Comparison of ENCODE assay signal across 8 cellular contexts in genomic region chr2:219073413-219074129, GRCh38. TPM values are rescaled to one million over a fixed set of nuclear protein-coding genes. Genes with fewer than 3 reads are reported as not detected.
DNase-seq lines count a peak whose midpoint lies in the region; ATAC-seq and TF ChIP-seq lines count a peak whose summit lies in the region.

No MANE protein-coding gene starts in this region.

- no peaks in the 10 kb centered on the region for H3K4me1 ChIP-seq in psoas muscle

- ATAC-seq in psoas muscle: peak in 1 of 4 donors; percentile 37
- ATAC-seq in GM19463 (IDR thresholded peaks at IDR 0.05; ENCODE audit: unreplicated experiment): no peak
- ATAC-seq in GM21515 (IDR thresholded peaks at IDR 0.05; ENCODE audit: unreplicated experiment): no peak

- intact Hi-C loops in psoas muscle (cut with DNase I): loop anchor here in 1 of 2 donors (5.0 kb wide), 1 partner anchor 44 kb away; no protein-coding TSS in a partner anchor

- 58 to 63% (median 59%) methylated on average over 14 of the region's 14 CpGs for WGBS in psoas muscle, 3 donors

- no peak overlapping the region for H3K4me3 ChIP-seq in fibroblast of pulmonary artery (replicated peaks; ENCODE audit: low read depth, low read length)
- no peak overlapping the region for H3K4me3 ChIP-seq in psoas muscle

- TF ChIP-seq CTCF in fibroblast of pulmonary artery (IDR thresholded peaks at IDR 0.05; ENCODE audit: low read length, missing control alignments) (peak; percentile 72), psoas muscle (IDR thresholded peaks at IDR 0.05) (peak; percentile 42)

- H3K27me3 ChIP-seq in psoas muscle (ENCODE audit: insufficient read depth in 3 of 3, low read length in 2 of 3): peaks cover 0 to 3% (median 0%) of the 10 kb centered on the region in 3 donors

- H3K36me3 ChIP-seq in psoas muscle (ENCODE audit: insufficient read depth in 1 of 2, low read depth in 1 of 2): peaks cover 4 to 40% of the 10 kb centered on the region in 2 donors

- no peak overlapping the region for H3K27ac ChIP-seq in psoas muscle

- peak; percentile 23 for DNase-seq in activated CD4-positive, alpha-beta T cell treated with anti-CD3 and anti-CD28 coated beads for 48 hours
- no peak for DNase-seq in activated CD4-positive, alpha-beta T cell treated with anti-CD3 and anti-CD28 coated beads for 4 hours
- DNase-seq in LHCN-M2 (ENCODE audit: low read depth) (peak; percentile 60), SHP77 treated with DMSO at 0.1 percent for 48 hours (lab: John Stamatoyannopoulos, UW) (peak; percentile 26), fibroblast of pulmonary artery (ENCODE audit: low read depth) (peak; percentile 81), psoas muscle (no peak)

- H3K9me3 ChIP-seq in psoas muscle: no peaks in the 10 kb centered on the region

RNA-seq across cellular contexts. Expression of gene IHH, which starts 12.8 kb away (rescaled TPM):
- total RNA-seq in LHCN-M2 (2014; rRNA removed) (not detected in 2 replicates), psoas muscle (not detected)
- not detected for polyA plus RNA-seq in LHCN-M2 (2012)
- under 1 TPM in 2 of 3 donors, not detected in 1; 0.03 to 0.12 TPM for polyA plus RNA-seq in psoas muscle

RNA-seq across cellular contexts. Expression of gene CFAP65, which starts 32.3 kb away (rescaled TPM):
- total RNA-seq in LHCN-M2 (2014; rRNA removed): under 0.01 TPM in 1 of 2 replicates, not detected in the other
- polyA plus RNA-seq in LHCN-M2 (2012): not detected
- total RNA-seq in psoas muscle: not detected
- not detected for polyA plus RNA-seq in psoas muscle

Comparison
In these comparisons a context has a peak if more than half of its experiments do, and no peak if none do; other contexts are left out.
1. DNase-seq: peak in activated CD4-positive, alpha-beta T cell treated with anti-CD3 and anti-CD28 coated beads for 48 hours (single experiment), LHCN-M2 (single experiment), SHP77 treated with DMSO at 0.1 percent for 48 hours (single experiment) and fibroblast of pulmonary artery (single experiment); none in activated CD4-positive, alpha-beta T cell treated with anti-CD3 and anti-CD28 coated beads for 4 hours (0 of 2) and psoas muscle (0 of 2).